In the genomic region with DNA sequence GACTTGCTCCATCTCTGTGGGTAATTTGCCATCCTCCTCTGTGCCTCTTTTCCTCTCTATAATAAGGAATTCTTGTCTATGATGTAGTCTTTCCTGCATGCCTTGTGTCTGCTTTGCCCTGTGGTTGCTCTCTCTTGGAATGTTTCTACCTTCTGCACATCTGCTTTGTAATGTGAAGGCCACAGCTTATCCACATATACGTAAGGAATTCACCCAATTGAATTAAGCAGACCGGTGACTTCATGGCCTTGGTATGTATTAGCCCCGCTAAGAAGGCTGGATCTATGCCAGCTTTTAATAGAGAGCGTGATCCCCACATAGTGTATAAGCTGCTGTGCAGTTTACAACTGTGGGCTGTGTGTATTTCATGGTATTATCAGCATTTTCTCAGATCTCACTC, we compare ENCODE assay signal across 13 cellular contexts.
DNase-seq lines count a peak whose midpoint lies in the region; ATAC-seq and TF ChIP-seq lines count a peak whose summit lies in the region.
"Had no signal": no experiment of that assay in that cellular context is flagged by ENCODE, and none has a peak within 500 bp of the region (broad histone marks: within the 10 kb centered on the region; RNA-seq: fewer than 3 reads in every experiment).

No MANE protein-coding gene starts in this region.

- no peaks in the 10 kb centered on the region for H3K36me3 Mint-ChIP-seq in GM23338 (ENCODE audit: low read depth)

- TF ChIP-seq CTCF in GM23338 (conservative IDR thresholded peaks at IDR 0.05; ENCODE audit: low read depth in 2 of 2) (no peak), retinal pigment epithelial cell (conservative IDR thresholded peaks at IDR 0.05; ENCODE audit: low read depth, low read length) (no peak)

- ATAC-seq in GM23338 (no peak), GM21447 (IDR thresholded peaks at IDR 0.05; ENCODE audit: unreplicated experiment) (no peak), HG03565 (IDR thresholded peaks at IDR 0.05; ENCODE audit: unreplicated experiment) (no peak)

- DNase-seq in GM23338 (ENCODE audit: low spot score) (peak; percentile 6), RPMI7951 (ENCODE audit: low read depth) (peak; percentile 86), epithelial cell of prostate (ENCODE audit: low read depth, low spot score) (peak; percentile 12), retinal pigment epithelial cell (ENCODE audit: low read depth) (peak; percentile 99), NCI-H1694 (lab: John Stamatoyannopoulos, UW) (no peak)
- no peak for DNase-seq in central memory CD4-positive, alpha-beta T cell
- DNase-seq: dermis blood vessel endothelial cell; OCI-M1; stimulated activated CD4-positive, alpha-beta T cell treated with anti-CD3 and anti-CD28 coated beads, Interleukin-1b, Interleukin-23, amount 100 ng/mL, for 48 hours had no signal

- 0 out of 2 replicates have a peak, but pooled peaks cover 6% of the 10 kb centered on the region for H3K9me2 ChIP-seq in GM23338 (ENCODE audit: insufficient read depth)

- H3K27ac ChIP-seq in GM23338 (ENCODE audit: low read depth) (no peak overlapping the region), epithelial cell of prostate (no peak overlapping the region)

- H3K4me3 ChIP-seq in GM23338 (no peak overlapping the region), retinal pigment epithelial cell (ENCODE audit: low read length) (no peak overlapping the region)

- H3K27me3 Mint-ChIP-seq in GM23338 (ENCODE audit: insufficient read depth, low read depth, poor library complexity): no peaks in the 10 kb centered on the region

- H3K4me2 ChIP-seq in GM23338: no peak overlapping the region

- H2AFZ ChIP-seq in GM23338: 0 out of 2 replicates have a peak overlapping the region, but pooled peaks have one; percentile 32

- H3K4me1 ChIP-seq in GM23338 (ENCODE audit: insufficient read depth): 0 out of 2 replicates have a peak, but pooled peaks cover 4% of the 10 kb centered on the region

- H3K36me3 ChIP-seq in GM23338 (ENCODE audit: insufficient read depth): no peaks in the 10 kb centered on the region

- no peak overlapping the region for H3K4me3 Mint-ChIP-seq in GM23338
- H3K4me3 Mint-ChIP-seq: neural crest cell had no signal

- no peaks in the 10 kb centered on the region for H3K79me2 ChIP-seq in GM23338 (replicated peaks; ENCODE audit: insufficient read depth)

- H3F3A ChIP-seq in GM23338 (replicated peaks; ENCODE audit: low read depth): no peaks in the 10 kb centered on the region

- H4K20me1 ChIP-seq in GM23338 (replicated peaks; ENCODE audit: insufficient read depth): no peaks in the 10 kb centered on the region

- H3K27ac Mint-ChIP-seq in GM23338: no peak overlapping the region
- H3K27ac Mint-ChIP-seq: activated T-helper 2 cell treated with anti-CD3 and anti-CD28 coated beads, Interferon-gamma antibody, Interleukin-2, Interleukin-4, amounts not matched to agents 10 μg/mL and 5 μg/mL and 100 μg/mL, durations not matched to agents 14 hours and 24 hours and 36 hours had no signal

- H3K9me3 Mint-ChIP-seq in GM23338: no peaks in the 10 kb centered on the region; the same call in 2 of the 3 replicates
- H3K9me3 Mint-ChIP-seq: activated T-helper 2 cell treated with anti-CD3 and anti-CD28 coated beads, Interferon-gamma antibody, Interleukin-2, Interleukin-4, amounts not matched to agents 10 μg/mL and 5 μg/mL and 100 μg/mL, durations not matched to agents 14 hours and 24 hours and 36 hours had no signal

- no peaks in the 10 kb centered on the region for H3K27me3 ChIP-seq in GM23338 (ENCODE audit: insufficient read depth)

- H3K4me1 Mint-ChIP-seq in GM23338: peaks cover 18% of the 10 kb centered on the region; the same call in 2 of the 3 replicates

TF ChIP-seq in GM23338, 12 proteins besides CTCF, POLR2A, EP300 and RAD21 (continues in another document):
- TF ChIP-seq, protein P1, sequence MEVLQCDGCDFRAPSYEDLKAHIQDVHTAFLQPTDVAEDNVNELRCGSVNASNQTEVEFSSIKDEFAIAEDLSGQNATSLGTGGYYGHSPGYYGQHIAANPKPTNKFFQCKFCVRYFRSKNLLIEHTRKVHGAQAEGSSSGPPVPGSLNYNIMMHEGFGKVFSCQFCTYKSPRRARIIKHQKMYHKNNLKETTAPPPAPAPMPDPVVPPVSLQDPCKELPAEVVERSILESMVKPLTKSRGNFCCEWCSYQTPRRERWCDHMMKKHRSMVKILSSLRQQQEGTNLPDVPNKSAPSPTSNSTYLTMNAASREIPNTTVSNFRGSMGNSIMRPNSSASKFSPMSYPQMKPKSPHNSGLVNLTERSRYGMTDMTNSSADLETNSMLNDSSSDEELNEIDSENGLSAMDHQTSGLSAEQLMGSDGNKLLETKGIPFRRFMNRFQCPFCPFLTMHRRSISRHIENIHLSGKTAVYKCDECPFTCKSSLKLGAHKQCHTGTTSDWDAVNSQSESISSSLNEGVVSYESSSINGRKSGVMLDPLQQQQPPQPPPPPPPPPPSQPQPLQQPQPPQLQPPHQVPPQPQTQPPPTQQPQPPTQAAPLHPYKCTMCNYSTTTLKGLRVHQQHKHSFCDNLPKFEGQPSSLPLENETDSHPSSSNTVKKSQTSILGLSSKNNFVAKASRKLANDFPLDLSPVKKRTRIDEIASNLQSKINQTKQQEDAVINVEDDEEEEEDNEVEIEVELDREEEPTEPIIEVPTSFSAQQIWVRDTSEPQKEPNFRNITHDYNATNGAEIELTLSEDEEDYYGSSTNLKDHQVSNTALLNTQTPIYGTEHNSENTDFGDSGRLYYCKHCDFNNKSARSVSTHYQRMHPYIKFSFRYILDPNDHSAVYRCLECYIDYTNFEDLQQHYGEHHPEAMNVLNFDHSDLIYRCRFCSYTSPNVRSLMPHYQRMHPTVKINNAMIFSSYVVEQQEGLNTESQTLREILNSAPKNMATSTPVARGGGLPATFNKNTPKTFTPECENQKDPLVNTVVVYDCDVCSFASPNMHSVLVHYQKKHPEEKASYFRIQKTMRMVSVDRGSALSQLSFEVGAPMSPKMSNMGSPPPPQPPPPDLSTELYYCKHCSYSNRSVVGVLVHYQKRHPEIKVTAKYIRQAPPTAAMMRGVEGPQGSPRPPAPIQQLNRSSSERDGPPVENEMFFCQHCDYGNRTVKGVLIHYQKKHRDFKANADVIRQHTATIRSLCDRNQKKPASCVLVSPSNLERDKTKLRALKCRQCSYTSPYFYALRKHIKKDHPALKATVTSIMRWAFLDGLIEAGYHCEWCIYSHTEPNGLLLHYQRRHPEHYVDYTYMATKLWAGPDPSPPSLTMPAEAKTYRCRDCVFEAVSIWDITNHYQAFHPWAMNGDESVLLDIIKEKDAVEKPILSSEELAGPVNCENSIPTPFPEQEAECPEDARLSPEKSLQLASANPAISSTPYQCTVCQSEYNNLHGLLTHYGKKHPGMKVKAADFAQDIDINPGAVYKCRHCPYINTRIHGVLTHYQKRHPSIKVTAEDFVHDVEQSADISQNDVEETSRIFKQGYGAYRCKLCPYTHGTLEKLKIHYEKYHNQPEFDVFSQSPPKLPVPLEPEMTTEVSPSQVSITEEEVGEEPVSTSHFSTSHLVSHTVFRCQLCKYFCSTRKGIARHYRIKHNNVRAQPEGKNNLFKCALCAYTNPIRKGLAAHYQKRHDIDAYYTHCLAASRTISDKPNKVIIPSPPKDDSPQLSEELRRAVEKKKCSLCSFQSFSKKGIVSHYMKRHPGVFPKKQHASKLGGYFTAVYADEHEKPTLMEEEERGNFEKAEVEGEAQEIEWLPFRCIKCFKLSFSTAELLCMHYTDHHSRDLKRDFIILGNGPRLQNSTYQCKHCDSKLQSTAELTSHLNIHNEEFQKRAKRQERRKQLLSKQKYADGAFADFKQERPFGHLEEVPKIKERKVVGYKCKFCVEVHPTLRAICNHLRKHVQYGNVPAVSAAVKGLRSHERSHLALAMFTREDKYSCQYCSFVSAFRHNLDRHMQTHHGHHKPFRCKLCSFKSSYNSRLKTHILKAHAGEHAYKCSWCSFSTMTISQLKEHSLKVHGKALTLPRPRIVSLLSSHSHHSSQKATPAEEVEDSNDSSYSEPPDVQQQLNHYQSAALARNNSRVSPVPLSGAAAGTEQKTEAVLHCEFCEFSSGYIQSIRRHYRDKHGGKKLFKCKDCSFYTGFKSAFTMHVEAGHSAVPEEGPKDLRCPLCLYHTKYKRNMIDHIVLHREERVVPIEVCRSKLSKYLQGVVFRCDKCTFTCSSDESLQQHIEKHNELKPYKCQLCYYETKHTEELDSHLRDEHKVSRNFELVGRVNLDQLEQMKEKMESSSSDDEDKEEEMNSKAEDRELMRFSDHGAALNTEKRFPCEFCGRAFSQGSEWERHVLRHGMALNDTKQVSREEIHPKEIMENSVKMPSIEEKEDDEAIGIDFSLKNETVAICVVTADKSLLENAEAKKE (CRISPR knock-in tag; IDR thresholded peaks at IDR 0.05): no peak
- TF ChIP-seq ZNF331 (CRISPR knock-in tag; IDR thresholded peaks at IDR 0.05; ENCODE audit: low read depth) (no peak), NANOG (IDR thresholded peaks at IDR 0.05; ENCODE audit: borderline replicate concordance) (no peak), POLR2AphosphoS5 (IDR thresholded peaks at IDR 0.05; ENCODE audit: low read depth) (no peak), EZH2 (IDR thresholded peaks at IDR 0.05; ENCODE audit: low read depth, unreplicated experiment) (no peak), JUNB (IDR thresholded peaks at IDR 0.05; ENCODE audit: unreplicated experiment) (no peak), ZNF114 (CRISPR knock-in tag; IDR thresholded peaks at IDR 0.05) (no peak), STAT1 (IDR thresholded peaks at IDR 0.05; ENCODE audit: unreplicated experiment) (no peak)

Comparison
In these comparisons a context has a peak if more than half of its experiments do, and no peak if none do; other contexts are left out.
1. DNase-seq: peak in GM23338 (single experiment), RPMI7951 (single experiment), epithelial cell of prostate (single experiment) and retinal pigment epithelial cell (single experiment); none in NCI-H1694 (single experiment) and central memory CD4-positive, alpha-beta T cell (single experiment).